1 cellular context compared by ENCODE assay signal in the genomic region with DNA sequence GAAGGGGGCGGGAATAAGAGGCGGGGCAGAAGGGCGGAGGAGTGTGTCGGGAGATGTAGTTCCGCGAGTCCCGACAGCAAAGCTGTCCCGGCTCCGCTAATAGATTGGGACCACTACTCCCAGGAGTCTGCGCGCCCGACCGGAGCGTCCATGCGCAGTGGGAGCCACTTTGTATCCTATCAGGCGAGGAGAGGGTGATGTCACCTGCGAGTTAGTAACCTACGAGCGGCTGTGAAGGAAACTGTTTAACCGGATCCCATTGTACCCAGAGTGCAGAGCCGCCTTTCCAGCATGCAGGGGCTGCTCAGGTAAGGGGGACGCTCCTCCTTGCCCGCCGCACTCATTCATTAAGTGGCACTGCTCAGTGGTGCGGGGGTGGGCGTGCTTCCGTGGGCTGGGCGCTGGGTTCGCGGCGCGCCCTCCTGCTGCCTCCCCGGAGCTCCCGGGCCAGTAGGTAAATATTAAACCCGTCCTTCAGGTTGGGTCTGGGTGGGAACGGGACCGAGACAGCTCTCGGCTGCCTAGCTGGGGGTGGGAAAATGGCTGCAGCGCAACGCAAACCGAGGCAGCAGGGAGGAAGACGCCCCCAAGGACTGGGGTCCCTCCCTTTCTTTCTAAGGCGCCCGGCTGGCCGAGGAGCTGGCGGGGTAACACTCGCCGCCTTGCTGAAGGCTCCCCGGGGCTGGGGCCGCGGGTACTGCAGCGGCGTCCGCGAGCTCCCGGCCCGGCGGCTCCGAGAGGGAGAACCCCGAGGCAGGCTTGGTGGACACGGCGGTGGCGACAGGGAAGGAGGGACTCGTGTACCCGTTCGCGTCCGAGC.
A peak's percentile ranks its signal among the peaks of the same experiment; 100 is the strongest.
TF ChIP-seq lines count a peak whose summit lies in the region.

Gene DAAM1, plus strand, starts transcription at position 207 of the 820 bp plus-strand sequence. CDS start 74,811 bp downstream, outside the sequence.

TF ChIP-seq in SK-N-SH, 30 proteins besides CTCF, POLR2A, EP300 and RAD21 (continued from another document):
- TF ChIP-seq NRF1 (IDR thresholded peaks at IDR 0.05; ENCODE audit: low read depth, low read length): peak; percentile 91
- TF ChIP-seq MXI1 (IDR thresholded peaks at IDR 0.05; ENCODE audit: low read depth, low read length): peak; percentile 52
- TF ChIP-seq EZH2phosphoT487 (IDR thresholded peaks at IDR 0.05; ENCODE audit: borderline replicate concordance, low read depth): no peak
- no peak for TF ChIP-seq JUND (IDR thresholded peaks at IDR 0.05)
- no peak for TF ChIP-seq TCF12 (IDR thresholded peaks at IDR 0.05)
- TF ChIP-seq NFIC (IDR thresholded peaks at IDR 0.05; ENCODE audit: borderline replicate concordance): no peak
- TF ChIP-seq MEF2A (IDR thresholded peaks at IDR 0.05; ENCODE audit: borderline replicate concordance, low read depth): no peak
